Comparison of ENCODE assay signal across 16 cellular contexts in genomic region chr1:234897754-234898454, GRCh38.
DNase-seq lines count a peak whose midpoint lies in the region; ATAC-seq and TF ChIP-seq lines count a peak whose summit lies in the region.
"Had no signal": no experiment of that assay in that cellular context is flagged by ENCODE, and none has a peak within 500 bp of the region (broad histone marks: within the 10 kb centered on the region; RNA-seq: fewer than 3 reads in every experiment).

No MANE protein-coding gene starts in this region.

- intact Hi-C loops in activated CD4-positive, alpha-beta T cell treated with anti-CD3 and anti-CD28 coated beads, Interleukin-2, amount 10 ng/mL, durations not matched to agents 24 days and 14 days (cut with micrococcal nuclease): no loop called here
- intact Hi-C loops in body of pancreas (cut with DNase I): no loop called here
- intact Hi-C loops in lower lobe of right lung (cut with DNase I): no loop called here

- H3K27me3 ChIP-seq in body of pancreas: no peaks in the 10 kb centered on the region
- no peaks in the 10 kb centered on the region for H3K27me3 ChIP-seq in lower lobe of right lung (ENCODE audit: low read depth)
- no peaks in the 10 kb centered on the region for H3K27me3 ChIP-seq in upper lobe of left lung

- H3K4me1 ChIP-seq in body of pancreas (peaks cover 44% of the 10 kb centered on the region), lower lobe of right lung (peaks cover 29% of the 10 kb centered on the region), upper lobe of left lung (peaks cover 24 to 35% (median 32%) of the 10 kb centered on the region in 4 donors)

- H3K36me3 Mint-ChIP-seq in activated CD4-positive, alpha-beta T cell treated with anti-CD3 and anti-CD28 coated beads, Interleukin-2, amount 10 ng/mL, durations not matched to agents 24 days and 14 days (ENCODE audit: low read depth): no peaks in the 10 kb centered on the region

- H3K4me3 ChIP-seq in body of pancreas (no peak overlapping the region), lower lobe of right lung (no peak overlapping the region), upper lobe of left lung (no peak overlapping the region)
- H3K4me3 ChIP-seq: prostate gland, thoracic aorta had no signal

- WGBS in body of pancreas, 2 donors: 88 to 94% methylated on average over 10 of the region's 10 CpGs
- 90 to 94% methylated on average over 10 of the region's 10 CpGs for WGBS in upper lobe of left lung, 2 donors

- TF ChIP-seq EP300 in upper lobe of left lung (IDR thresholded peaks at IDR 0.05): no peak

- H3K4me3 Mint-ChIP-seq in activated CD4-positive, alpha-beta T cell treated with anti-CD3 and anti-CD28 coated beads, Interleukin-2, amount 10 ng/mL, durations not matched to agents 24 days and 14 days: no peak overlapping the region

- H3K27ac Mint-ChIP-seq in activated CD4-positive, alpha-beta T cell treated with anti-CD3 and anti-CD28 coated beads, Interleukin-2, amount 10 ng/mL, durations not matched to agents 24 days and 14 days: peak overlapping the region; percentile 37

- H3K4me1 Mint-ChIP-seq in activated CD4-positive, alpha-beta T cell treated with anti-CD3 and anti-CD28 coated beads, Interleukin-2, amount 10 ng/mL, durations not matched to agents 24 days and 14 days: peaks cover 28% of the 10 kb centered on the region

- H3K27ac ChIP-seq in body of pancreas (peak overlapping the region in 3 of 4 donors; percentile 82 to 91 (median 88)), lower lobe of right lung (peak overlapping the region; percentile 78), upper lobe of left lung (peak overlapping the region; percentile 50 to 87 (median 74))
- H3K27ac ChIP-seq: prostate gland, thoracic aorta had no signal

- DNase-seq in activated CD4-positive, alpha-beta T cell treated with anti-CD3 and anti-CD28 coated beads, Interleukin-2, amount 10 ng/mL, durations not matched to agents 24 days and 14 days: no peak
- no peak for DNase-seq in activated CD4-positive, alpha-beta T cell treated with anti-CD3 and anti-CD28 coated beads, Interleukin-2, amount 50 U/mL, for 1 hour
- DNase-seq in body of pancreas (no peak), lower lobe of right lung (no peak), upper lobe of left lung (no peak), AG20443 (ENCODE audit: low spot score) (no peak)
- DNase-seq in activated T-cell treated with anti-CD3 and anti-CD28 coated beads, Interleukin-2, amount 50 U/mL, for 48 hours: no peak
- no peak for DNase-seq in stimulated activated CD4-positive, alpha-beta T cell treated with anti-CD3 and anti-CD28 coated beads, Interleukin-15, amount 100 ng/mL, for 24 hours
- DNase-seq: activated gamma-delta T cell treated with Interleukin-2 at 50 U/mL for 16 hours; amygdala; central memory CD4-positive, alpha-beta T cell; effector CD4-positive, alpha-beta T cell; stimulated activated CD4-positive, alpha-beta T cell treated with anti-CD3 and anti-CD28 coated beads, Interleukin-12 subunit alpha, Interleukin-12 subunit beta, amount 100 ng/mL, for 4 hours had no signal

- no peak for ATAC-seq in body of pancreas
- ATAC-seq in lower lobe of right lung: no peak
- no peak for ATAC-seq in upper lobe of left lung (ENCODE audit: low FRiP score in 2 of 2)
- ATAC-seq: esophagus mucosa had no signal

- no peak for TF ChIP-seq POLR2A in body of pancreas (IDR thresholded peaks at IDR 0.05)
- no peak for TF ChIP-seq POLR2A in upper lobe of left lung (IDR thresholded peaks at IDR 0.05)

- H3K36me3 ChIP-seq in body of pancreas (replicated peaks in 1 of 2; ENCODE audit: insufficient read depth in 1 of 2, low read depth in 2 of 2): no peaks in the 10 kb centered on the region
- H3K36me3 ChIP-seq in lower lobe of right lung: no peaks in the 10 kb centered on the region
- no peaks in the 10 kb centered on the region for H3K36me3 ChIP-seq in upper lobe of left lung
- H3K36me3 ChIP-seq: prostate gland, thoracic aorta had no signal

- no peaks in the 10 kb centered on the region for H3K9me3 Mint-ChIP-seq in activated CD4-positive, alpha-beta T cell treated with anti-CD3 and anti-CD28 coated beads, Interleukin-2, amount 10 ng/mL, durations not matched to agents 24 days and 14 days

- TF ChIP-seq CTCF in body of pancreas (IDR thresholded peaks at IDR 0.05) (no peak), lower lobe of right lung (IDR thresholded peaks at IDR 0.05) (no peak), upper lobe of left lung (IDR thresholded peaks at IDR 0.05) (no peak)

- H3K9me3 ChIP-seq in body of pancreas (no peaks in the 10 kb centered on the region), lower lobe of right lung (no peaks in the 10 kb centered on the region), upper lobe of left lung (no peaks in the 10 kb centered on the region)
- H3K9me3 ChIP-seq: prostate gland, thoracic aorta had no signal

- no peaks in the 10 kb centered on the region for H3K27me3 Mint-ChIP-seq in activated CD4-positive, alpha-beta T cell treated with anti-CD3 and anti-CD28 coated beads, Interleukin-2, amount 10 ng/mL, durations not matched to agents 24 days and 14 days
